11 cellular contexts compared by ENCODE assay signal in genomic region chr10:132336064-132336746, GRCh38. TPM values are rescaled to one million over a fixed set of nuclear protein-coding genes. Genes with fewer than 3 reads are reported as not detected.
DNase-seq lines count a peak whose midpoint lies in the region; ATAC-seq and TF ChIP-seq lines count a peak whose summit lies in the region.
"Had no signal": no experiment of that assay in that cellular context is flagged by ENCODE, and none has a peak within 500 bp of the region (broad histone marks: within the 10 kb centered on the region; RNA-seq: fewer than 3 reads in every experiment).

No MANE protein-coding gene starts in this region.

- WGBS in right cardiac atrium, result 37% methylated on average over 11 of the region's 11 CpGs

- H3K4me3 Mint-ChIP-seq in activated CD4-positive, alpha-beta T cell treated with anti-CD3 and anti-CD28 coated beads, Interleukin-2, amount 10 ng/mL, durations not matched to agents 7 days and 5 days, result peak overlapping the region; percentile 63
- H3K4me3 Mint-ChIP-seq in activated T-helper 17 cell treated with anti-CD3 and anti-CD28 coated beads, Interleukin-2, amount 50 U/mL, for 72 hours, result peak overlapping the region; percentile 82
- H3K4me3 Mint-ChIP-seq in stimulated activated naive CD8-positive, alpha-beta T cell treated with anti-CD3 and anti-CD28 coated beads, Interleukin-15, amount 100 ng/mL, for 72 hours, result peak overlapping the region; percentile 51 to 59

- peaks cover 6% of the 10 kb centered on the region for H3K36me3 Mint-ChIP-seq in activated CD4-positive, alpha-beta T cell treated with anti-CD3 and anti-CD28 coated beads, Interleukin-2, amount 10 ng/mL, durations not matched to agents 7 days and 5 days (ENCODE audit: low read depth)
- H3K36me3 Mint-ChIP-seq in activated T-helper 17 cell treated with anti-CD3 and anti-CD28 coated beads, Interleukin-2, amount 50 U/mL, for 72 hours (ENCODE audit: low read depth), result peaks cover 18% of the 10 kb centered on the region

- H3K9me3 Mint-ChIP-seq in activated CD4-positive, alpha-beta T cell treated with anti-CD3 and anti-CD28 coated beads, Interleukin-2, amount 10 ng/mL, durations not matched to agents 7 days and 5 days, result no peaks in the 10 kb centered on the region
- no peaks in the 10 kb centered on the region for H3K9me3 Mint-ChIP-seq in activated T-helper 17 cell treated with anti-CD3 and anti-CD28 coated beads, Interleukin-2, amount 50 U/mL, for 72 hours
- H3K9me3 Mint-ChIP-seq in stimulated activated naive CD8-positive, alpha-beta T cell treated with anti-CD3 and anti-CD28 coated beads, Interleukin-15, amount 100 ng/mL, for 72 hours, result no peaks in the 10 kb centered on the region
- H3K9me3 Mint-ChIP-seq: type B pancreatic cell had no signal

- no peak for DNase-seq in activated CD4-positive, alpha-beta T cell treated with anti-CD3 and anti-CD28 coated beads, Interleukin-2, amount 10 ng/mL, durations not matched to agents 7 days and 5 days
- no peak for DNase-seq in activated CD4-positive, alpha-beta T cell treated with anti-CD3 and anti-CD28 coated beads for 48 hours
- DNase-seq in right cardiac atrium (peak in 2 of 3 donors; percentile 61 to 68), vagina (ENCODE audit: extremely low spot score in 2 of 2) (no peak)
- DNase-seq in stimulated activated naive CD8-positive, alpha-beta T cell treated with anti-CD3 and anti-CD28 coated beads, Interleukin-15, amount 100 ng/mL, for 72 hours, result no peak
- no peak for DNase-seq in effector CD4-positive, alpha-beta T cell
- DNase-seq: NCI-H345, SW 1271 had no signal

- H3K27ac Mint-ChIP-seq in activated CD4-positive, alpha-beta T cell treated with anti-CD3 and anti-CD28 coated beads, Interleukin-2, amount 10 ng/mL, durations not matched to agents 7 days and 5 days, result peak overlapping the region; percentile 50
- H3K27ac Mint-ChIP-seq in activated T-helper 17 cell treated with anti-CD3 and anti-CD28 coated beads, Interleukin-2, amount 50 U/mL, for 72 hours, result peak overlapping the region; percentile 83
- H3K27ac Mint-ChIP-seq in stimulated activated naive CD8-positive, alpha-beta T cell treated with anti-CD3 and anti-CD28 coated beads, Interleukin-15, amount 100 ng/mL, for 72 hours, result no peak overlapping the region

- CTCF ChIA-PET in activated CD4-positive, alpha-beta T cell treated with anti-CD3 and anti-CD28 coated beads, Interleukin-2, amount 10 ng/mL, durations not matched to agents 7 days and 5 days (lab: Charles Lee), result interaction anchor here (0.6 kb wide), 1 partner anchor 299 kb away, joined by 3 read pairs; no protein-coding TSS in a partner anchor

- H3K27ac ChIP-seq in right cardiac atrium (ENCODE audit: low read length) (peak overlapping the region; percentile 64), vagina (no peak overlapping the region)

- H3K4me1 Mint-ChIP-seq in activated CD4-positive, alpha-beta T cell treated with anti-CD3 and anti-CD28 coated beads, Interleukin-2, amount 10 ng/mL, durations not matched to agents 7 days and 5 days, result peaks cover 32% of the 10 kb centered on the region
- H3K4me1 Mint-ChIP-seq in activated T-helper 17 cell treated with anti-CD3 and anti-CD28 coated beads, Interleukin-2, amount 50 U/mL, for 72 hours, result peaks cover 10% of the 10 kb centered on the region
- H3K4me1 Mint-ChIP-seq in stimulated activated naive CD8-positive, alpha-beta T cell treated with anti-CD3 and anti-CD28 coated beads, Interleukin-15, amount 100 ng/mL, for 72 hours, result peaks cover 57% of the 10 kb centered on the region

- no peak for ATAC-seq in activated T-helper 17 cell treated with anti-CD3 and anti-CD28 coated beads, Interleukin-2, amount 50 U/mL, for 72 hours (replicated peaks)
- ATAC-seq in right cardiac atrium (peak; percentile 42 to 53), HG03108 (IDR thresholded peaks at IDR 0.05; ENCODE audit: unreplicated experiment) (no peak)
- ATAC-seq in stimulated activated naive CD8-positive, alpha-beta T cell treated with anti-CD3 and anti-CD28 coated beads, Interleukin-15, amount 100 ng/mL, for 72 hours, result no peak

- no peaks in the 10 kb centered on the region for H3K27me3 ChIP-seq in right cardiac atrium (ENCODE audit: control insufficient read depth, insufficient read depth)
- no peaks in the 10 kb centered on the region for H3K27me3 ChIP-seq in vagina

- peaks cover 0 to 10% of the 10 kb centered on the region in 2 donors for H3K36me3 ChIP-seq in vagina

- no peak overlapping the region for H3K4me3 ChIP-seq in right cardiac atrium (ENCODE audit: low read length)
- no peak overlapping the region for H3K4me3 ChIP-seq in vagina

- no peaks in the 10 kb centered on the region for H3K27me3 Mint-ChIP-seq in activated CD4-positive, alpha-beta T cell treated with anti-CD3 and anti-CD28 coated beads, Interleukin-2, amount 10 ng/mL, durations not matched to agents 7 days and 5 days
- H3K27me3 Mint-ChIP-seq in activated T-helper 17 cell treated with anti-CD3 and anti-CD28 coated beads, Interleukin-2, amount 50 U/mL, for 72 hours, result no peaks in the 10 kb centered on the region
- H3K27me3 Mint-ChIP-seq in stimulated activated naive CD8-positive, alpha-beta T cell treated with anti-CD3 and anti-CD28 coated beads, Interleukin-15, amount 100 ng/mL, for 72 hours, result no peaks in the 10 kb centered on the region
- H3K27me3 Mint-ChIP-seq: type B pancreatic cell had no signal

- POLR2A ChIA-PET in activated CD4-positive, alpha-beta T cell treated with anti-CD3 and anti-CD28 coated beads, Interleukin-2, amount 10 ng/mL, durations not matched to agents 7 days and 5 days (lab: Charles Lee), result interaction anchor here (0.6 kb wide), 1 partner anchor 21 kb away, joined by 3 read pairs; no protein-coding TSS in a partner anchor

- H3K9me3 ChIP-seq in right cardiac atrium (ENCODE audit: control insufficient read depth, low read length) (no peaks in the 10 kb centered on the region), vagina (no peaks in the 10 kb centered on the region)

- TF ChIP-seq POLR2A in vagina (IDR thresholded peaks at IDR 0.05), result no peak

- intact Hi-C loops in right cardiac atrium (cut with DNase I) (no loop called here), vagina (cut with DNase I) (loop anchor here (10.0 kb wide), 1 partner anchor 431 kb away; the partner anchor contains the start of gene PPP2R2D)

- TF ChIP-seq CTCF in vagina (IDR thresholded peaks at IDR 0.05), result no peak

- H3K4me1 ChIP-seq in right cardiac atrium (ENCODE audit: control insufficient read depth, insufficient read depth, low read length) (peaks cover 2% of the 10 kb centered on the region), vagina (peaks cover 12% of the 10 kb centered on the region)

RNA-seq across cellular contexts. Expression of gene LRRC27, which starts 4.2 kb away (rescaled TPM):
- total RNA-seq in activated CD4-positive, alpha-beta T cell treated with anti-CD3 and anti-CD28 coated beads, Interleukin-2, amount 10 ng/mL, durations not matched to agents 7 days and 5 days, result 1 to 10 TPM; 4.4 to 6.1 TPM
- 1 to 10 TPM; 4.5 to 6.3 TPM for total RNA-seq in activated T-helper 17 cell treated with anti-CD3 and anti-CD28 coated beads, Interleukin-2, amount 50 U/mL, for 72 hours
- 1 to 10 TPM; 3.7 to 9.3 (median 6.8) TPM for total RNA-seq in right cardiac atrium
- polyA plus RNA-seq in right cardiac atrium, result 5.4 TPM
- total RNA-seq in vagina, result 4.9 TPM

RNA-seq across cellular contexts. Expression of gene STK32C, which starts 28.5 kb away (rescaled TPM):
- 10 to 100 TPM; 11.1 to 15.2 TPM for total RNA-seq in activated CD4-positive, alpha-beta T cell treated with anti-CD3 and anti-CD28 coated beads, Interleukin-2, amount 10 ng/mL, durations not matched to agents 7 days and 5 days
- total RNA-seq in activated T-helper 17 cell treated with anti-CD3 and anti-CD28 coated beads, Interleukin-2, amount 50 U/mL, for 72 hours, result 10 to 100 TPM; 12.6 to 20.6 TPM
- 1 to 10 TPM; 5.7 to 7.3 (median 6.7) TPM for total RNA-seq in right cardiac atrium
- 6.9 TPM for polyA plus RNA-seq in right cardiac atrium
- 4.7 TPM for total RNA-seq in vagina

Comparison
In these comparisons a context has a peak if more than half of its experiments do, and no peak if none do; other contexts are left out.
1. DNase-seq: peak in right cardiac atrium (2 of 3); none in activated CD4-positive, alpha-beta T cell treated with anti-CD3 and anti-CD28 coated beads, Interleukin-2, amount 10 ng/mL, durations not matched to agents 7 days and 5 days (single experiment), activated CD4-positive, alpha-beta T cell treated with anti-CD3 and anti-CD28 coated beads for 48 hours (single experiment), stimulated activated naive CD8-positive, alpha-beta T cell treated with anti-CD3 and anti-CD28 coated beads, Interleukin-15, amount 100 ng/mL, for 72 hours (0 of 2), effector CD4-positive, alpha-beta T cell (single experiment) and vagina (0 of 2).
2. H3K27ac Mint-ChIP-seq: peak in activated CD4-positive, alpha-beta T cell treated with anti-CD3 and anti-CD28 coated beads, Interleukin-2, amount 10 ng/mL, durations not matched to agents 7 days and 5 days (single experiment) and activated T-helper 17 cell treated with anti-CD3 and anti-CD28 coated beads, Interleukin-2, amount 50 U/mL, for 72 hours (single experiment); none in stimulated activated naive CD8-positive, alpha-beta T cell treated with anti-CD3 and anti-CD28 coated beads, Interleukin-15, amount 100 ng/mL, for 72 hours (0 of 2).
3. ATAC-seq: peak in right cardiac atrium (2 of 2); none in activated T-helper 17 cell treated with anti-CD3 and anti-CD28 coated beads, Interleukin-2, amount 50 U/mL, for 72 hours (single experiment), stimulated activated naive CD8-positive, alpha-beta T cell treated with anti-CD3 and anti-CD28 coated beads, Interleukin-15, amount 100 ng/mL, for 72 hours (single experiment) and HG03108 (single experiment).
4. Peak in every context shown above with its lines, with median percentiles within 50 percentile points of each other: H3K4me3 Mint-ChIP-seq.